In genomic region chr5:123297866-123298265, GRCh38 we compare ENCODE assay signal across 24 cellular contexts.
DNase-seq lines count a peak whose midpoint lies in the region; ATAC-seq, FAIRE-seq and TF ChIP-seq lines count a peak whose summit lies in the region.
"Had no signal": no experiment of that assay in that cellular context is flagged by ENCODE, and none has a peak within 500 bp of the region (broad histone marks: within the 10 kb centered on the region; RNA-seq: fewer than 3 reads in every experiment).

No MANE protein-coding gene starts in this region.

- BruUV-seq in PC-3 (replicated peaks; lab: Mats Ljungman, UMichigan) (no TSS peak), endothelial cell of umbilical vein (replicated peaks; lab: Mats Ljungman, UMichigan) (no TSS peak)

- intact Hi-C loops in PC-3 (cut with micrococcal nuclease), result no loop called here
- intact Hi-C loops in endothelial cell of umbilical vein (cut with micrococcal nuclease), result no loop called here

- TF ChIP-seq POLR2A in endothelial cell of umbilical vein (IDR thresholded peaks at IDR 0.05; ENCODE audit: low read depth, low read length), result no peak
- no peak for TF ChIP-seq POLR2A in GM12892 (IDR thresholded peaks at IDR 0.05; ENCODE audit: low read depth, low read length)

- H3K9me3 ChIP-seq in PC-3 (ENCODE audit: low read length) (no peaks in the 10 kb centered on the region), endothelial cell of umbilical vein (replicated peaks; ENCODE audit: control insufficient read depth, insufficient read depth, low read length) (no peaks in the 10 kb centered on the region), thoracic aorta (no peaks in the 10 kb centered on the region)
- H3K9me3 ChIP-seq: BE2C, vagina had no signal

- ATAC-seq in PC-3, result peak; percentile 38; the same call in 1 of the 2 replicates
- ATAC-seq in thoracic aorta (ENCODE audit: insufficient number of reproducible peaks, low FRiP score, low read depth), result peak; percentile 64
- ATAC-seq: effector memory CD8-positive, alpha-beta T cell; heart right ventricle; right cardiac atrium; WTC11 had no signal

- H3F3A ChIP-seq in PC-3 (ENCODE audit: low read length, unreplicated experiment), result no peaks in the 10 kb centered on the region

- dilution Hi-C loops in endothelial cell of umbilical vein (cut with MboI; ENCODE audit: extremely low pct_ligation_motif_present, low sequenced_read_pairs), result no loop called here

- no peaks in the 10 kb centered on the region for H3K9me2 ChIP-seq in PC-3 (replicated peaks; ENCODE audit: low read length)

- CTCF ChIA-PET in PC-3 (lab: Charles Lee) (no interaction called here), endothelial cell of umbilical vein (lab: Charles Lee) (interaction anchor here (1.0 kb wide), 1 partner anchor 18 kb away, joined by 3 read pairs; no protein-coding TSS in a partner anchor), GM10248 (lab: Yijun Ruan, JAX) (no interaction called here)

- H3K27ac ChIP-seq in PC-3 (ENCODE audit: low read length) (no peak overlapping the region), endothelial cell of umbilical vein (ENCODE audit: insufficient read depth, low read depth, low read length) (no peak overlapping the region), thoracic aorta (peak overlapping the region; percentile 35 to 84)
- H3K27ac ChIP-seq: cardiac muscle cell, coronary artery, GM23248, heart right ventricle, vagina had no signal

- H3K27me3 ChIP-seq in PC-3 (ENCODE audit: low read length) (peaks cover 11% of the 10 kb centered on the region; the same call in 1 of the 2 replicates), endothelial cell of umbilical vein (ENCODE audit: control insufficient read depth in 2 of 2, insufficient read depth in 2 of 2, low read length in 2 of 2) (no peaks in the 10 kb centered on the region), thoracic aorta (replicated peaks; ENCODE audit: insufficient read depth) (no peaks in the 10 kb centered on the region)
- H3K27me3 ChIP-seq: cardiac muscle cell, vagina had no signal

- H3K36me3 ChIP-seq in PC-3 (ENCODE audit: low read depth, low read length), result no peaks in the 10 kb centered on the region
- H3K36me3 ChIP-seq in endothelial cell of umbilical vein (ENCODE audit: control insufficient read depth in 2 of 2, extremely low read depth in 1 of 2, insufficient read depth in 2 of 2, low read length in 2 of 2), result no peaks in the 10 kb centered on the region
- no peaks in the 10 kb centered on the region for H3K36me3 ChIP-seq in thoracic aorta
- H3K36me3 ChIP-seq: BE2C, cardiac muscle cell, heart right ventricle, vagina had no signal

- H2AFZ ChIP-seq in PC-3 (ENCODE audit: low read length), result no peak overlapping the region
- no peak overlapping the region for H2AFZ ChIP-seq in endothelial cell of umbilical vein (ENCODE audit: low read depth, low read length)
- H2AFZ ChIP-seq: GM23248 had no signal

- H3K9me1 ChIP-seq in endothelial cell of umbilical vein (replicated peaks; ENCODE audit: control insufficient read depth, extremely low read depth, insufficient read depth, low read length), result no peaks in the 10 kb centered on the region

- POLR2A ChIA-PET in PC-3 (lab: Charles Lee; ENCODE audit: unreplicated experiment), result no interaction called here
- POLR2A ChIA-PET in endothelial cell of umbilical vein (lab: Charles Lee), result no interaction called here
- POLR2A ChIA-PET in GM10248 (lab: Yijun Ruan, JAX), result no interaction called here

- H3K4me3 ChIP-seq in PC-3 (ENCODE audit: low read length), result no peak overlapping the region
- H3K4me3 ChIP-seq in endothelial cell of umbilical vein (replicated peaks in 1 of 3; ENCODE audit: insufficient read depth in 1 of 3, low read depth in 1 of 3, low read length in 3 of 3), result no peak overlapping the region
- peak overlapping the region; percentile 31 for H3K4me3 ChIP-seq in thoracic aorta
- H3K4me3 ChIP-seq: cardiac muscle cell, coronary artery, GM23248, heart right ventricle, vagina had no signal

- H4K20me1 ChIP-seq in PC-3 (ENCODE audit: low read length) (no peaks in the 10 kb centered on the region), endothelial cell of umbilical vein (replicated peaks; ENCODE audit: control insufficient read depth, extremely low read depth, insufficient read depth, low read length) (no peaks in the 10 kb centered on the region)

- no peak for TF ChIP-seq CTCF in PC-3 (conservative IDR thresholded peaks at IDR 0.05; ENCODE audit: low read depth, low read length)
- no peak for TF ChIP-seq CTCF in endothelial cell of umbilical vein (IDR thresholded peaks at IDR 0.05; ENCODE audit: extremely low read depth in 1 of 2, insufficient read depth in 1 of 2, low read depth in 1 of 2, low read length in 2 of 2)
- no peak for TF ChIP-seq CTCF in thoracic aorta (IDR thresholded peaks at IDR 0.05)
- no peak for TF ChIP-seq CTCF in GM10266 (IDR thresholded peaks at IDR 0.05; ENCODE audit: control insufficient read depth, insufficient read depth, low read depth, missing control alignments)
- no peak for TF ChIP-seq CTCF in GM10248 (IDR thresholded peaks at IDR 0.05; ENCODE audit: control extremely low read depth, extremely low read depth, low read depth, missing control alignments)

- no peaks in the 10 kb centered on the region for H3K4me1 ChIP-seq in PC-3 (ENCODE audit: insufficient read depth, low read length)
- H3K4me1 ChIP-seq in endothelial cell of umbilical vein (ENCODE audit: control insufficient read depth, extremely low read depth, insufficient read depth, low read length), result no peaks in the 10 kb centered on the region
- H3K4me1 ChIP-seq in thoracic aorta (ENCODE audit: control insufficient read depth in 1 of 2, low read depth in 2 of 2), result peaks cover 13 to 16% of the 10 kb centered on the region in 2 donors
- H3K4me1 ChIP-seq: BE2C, heart right ventricle, vagina had no signal

- DNase-seq in HCEC 1CT, result peak; percentile 2
- DNase-seq in PC-3, result no peak
- DNase-seq in endothelial cell of umbilical vein (ENCODE audit: low read depth, low spot score), result peak; percentile 6
- no peak for DNase-seq in thoracic aorta (ENCODE audit: low spot score)
- no peak for DNase-seq in GM10266 (ENCODE audit: extremely low spot score)
- DNase-seq in GM12892 (ENCODE audit: insufficient read length), result no peak
- no peak for DNase-seq in GM10248 (ENCODE audit: extremely low spot score)
- DNase-seq: activated CD4-positive, alpha-beta T cell treated with anti-CD3 and anti-CD28 coated beads, Interleukin-2, amount 10 ng/mL, durations not matched to agents 24 days and 14 days; activated CD8-positive, alpha-beta memory T cell treated with anti-CD3 and anti-CD28 coated beads for 24 hours; activated T-cell treated with anti-CD3 and anti-CD28 coated beads for 4 hours; amniotic stem cell; BE2C; effector memory CD8-positive, alpha-beta T cell; GM23248; heart right ventricle; kidney glomerular epithelial cell; NCI-H1048; NCI-H1694; right cardiac atrium; stimulated activated CD4-positive, alpha-beta T cell treated with anti-CD3 and anti-CD28 coated beads, Interleukin-1b, Interleukin-23, amount 100 ng/mL, for 48 hours had no signal

- H3K9ac ChIP-seq in PC-3 (ENCODE audit: low read length) (no peak overlapping the region), endothelial cell of umbilical vein (replicated peaks; ENCODE audit: extremely low read depth, insufficient read depth, low read length) (no peak overlapping the region)
- H3K9ac ChIP-seq: GM23248 had no signal

- FAIRE-seq in endothelial cell of umbilical vein (lab: Jason Lieb, UNC) (no peak), GM12892 (lab: Jason Lieb, UNC) (no peak)

- H3K79me2 ChIP-seq in PC-3 (ENCODE audit: low read length), result no peaks in the 10 kb centered on the region
- no peaks in the 10 kb centered on the region for H3K79me2 ChIP-seq in endothelial cell of umbilical vein (ENCODE audit: control insufficient read depth, insufficient read depth, low read length)

- H3K4me2 ChIP-seq in PC-3 (ENCODE audit: low read length), result no peak overlapping the region
- no peak overlapping the region for H3K4me2 ChIP-seq in endothelial cell of umbilical vein (ENCODE audit: insufficient read depth, low read length)

TF ChIP-seq in endothelial cell of umbilical vein, 7 proteins besides CTCF, POLR2A, EP300 and RAD21:
- TF ChIP-seq EZH2 (IDR thresholded peaks at IDR 0.05; ENCODE audit: borderline replicate concordance, low read depth, low read length, severe bottlenecking) (no peak), FOS (IDR thresholded peaks at IDR 0.05; ENCODE audit: borderline replicate concordance, insufficient read depth, low read length) (no peak)

Comparison
In these comparisons a context has a peak if more than half of its experiments do, and no peak if none do; other contexts are left out.
1. DNase-seq: peak in HCEC 1CT (single experiment) and endothelial cell of umbilical vein (single experiment); none in PC-3 (single experiment), thoracic aorta (single experiment), GM10266 (single experiment), GM12892 (single experiment) and GM10248 (single experiment).
2. H3K27ac ChIP-seq: peak in thoracic aorta (2 of 2); none in PC-3 (single experiment) and endothelial cell of umbilical vein (single experiment).